In the genomic region with DNA sequence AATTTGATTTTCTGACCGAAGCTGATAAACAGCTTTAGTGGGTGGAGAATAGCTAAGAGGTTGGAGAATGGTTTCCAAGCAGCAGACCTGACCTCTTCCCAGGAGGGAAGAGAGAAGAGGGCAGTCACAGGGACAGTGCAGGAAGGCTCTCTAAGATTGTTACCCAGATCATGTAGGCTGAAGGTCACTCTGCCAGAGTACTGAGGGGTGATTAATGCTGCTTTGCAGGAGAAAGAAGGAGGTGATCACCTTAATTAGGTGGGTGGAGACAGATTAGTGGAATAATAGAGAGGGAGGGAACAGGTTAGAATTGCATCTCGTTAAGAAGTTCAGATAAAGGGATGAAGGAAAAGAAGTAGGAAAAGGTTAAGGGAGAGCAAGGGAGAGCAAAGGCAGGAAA, we compare ENCODE assay signal across 19 cellular contexts.
DNase-seq lines count a peak whose midpoint lies in the region; ATAC-seq and TF ChIP-seq lines count a peak whose summit lies in the region.
"Had no signal": no experiment of that assay in that cellular context is flagged by ENCODE, and none has a peak within 500 bp of the region (broad histone marks: within the 10 kb centered on the region; RNA-seq: fewer than 3 reads in every experiment).

No MANE protein-coding gene starts in this region.

- H3K4me2 ChIP-seq in trophoblast cell (ENCODE audit: low read length): no peak overlapping the region
- H3K4me2 ChIP-seq: KMS-11 had no signal

- no peak overlapping the region for H2BK12ac ChIP-seq in trophoblast cell (ENCODE audit: low read length)

- no peaks in the 10 kb centered on the region for H3K36me3 ChIP-seq in WERI-Rb-1
- no peaks in the 10 kb centered on the region for H3K36me3 ChIP-seq in psoas muscle (ENCODE audit: insufficient read depth in 1 of 2, low read depth in 1 of 2)
- H3K36me3 ChIP-seq in trophoblast cell (ENCODE audit: control insufficient read depth in 1 of 2, insufficient read depth in 2 of 2, low read length in 2 of 2): no peaks in the 10 kb centered on the region
- H3K36me3 ChIP-seq: MG63, Peyer's patch had no signal

- H3K27ac ChIP-seq in WERI-Rb-1: no peak overlapping the region
- peak overlapping the region; percentile 56 for H3K27ac ChIP-seq in psoas muscle
- no peak overlapping the region for H3K27ac ChIP-seq in trophoblast cell (ENCODE audit: low read depth, low read length)
- H3K27ac ChIP-seq: GM23248, KMS-11, Peyer's patch had no signal

- no peak overlapping the region for H4K91ac ChIP-seq in trophoblast cell (ENCODE audit: low read depth, low read length)

- no peak overlapping the region for H3K9ac ChIP-seq in trophoblast cell (ENCODE audit: low read length)
- H3K9ac ChIP-seq: GM23248, KMS-11 had no signal

- no peak overlapping the region for H2AK5ac ChIP-seq in trophoblast cell (ENCODE audit: low read length)

- H3K79me1 ChIP-seq in trophoblast cell (ENCODE audit: low read length): no peaks in the 10 kb centered on the region

- TF ChIP-seq CTCF in WERI-Rb-1 (IDR thresholded peaks at IDR 0.05; ENCODE audit: low read depth, low read length): no peak
- TF ChIP-seq CTCF in psoas muscle (IDR thresholded peaks at IDR 0.05): no peak

- H3K14ac ChIP-seq in trophoblast cell (ENCODE audit: low read length): no peak overlapping the region

- no peak overlapping the region for H3K4ac ChIP-seq in trophoblast cell (ENCODE audit: low read depth, low read length)

- DNase-seq in M059J (ENCODE audit: low read depth) (peak; percentile 1), WERI-Rb-1 (peak; percentile 28), iPS-NIHi7 (ENCODE audit: extremely low spot score) (peak; percentile 38), psoas muscle (no peak), superior temporal gyrus (ENCODE audit: extremely low spot score) (no peak), OCI-M2 (lab: John Stamatoyannopoulos, UW; ENCODE audit: unreplicated experiment) (no peak), trophoblast cell (no peak)
- DNase-seq: CD8-positive, alpha-beta T cell; DMS79 treated with DMSO at 0.1 percent for 48 hours; GF-D8; NCI-H1092 treated with DMSO at 0.1 percent for 48 hours; NCI-H1930; NCI-H526; Peyer's patch; SHP77 had no signal

- H2AFZ ChIP-seq in trophoblast cell (ENCODE audit: insufficient read depth, low read length, poor library complexity): no peak overlapping the region
- H2AFZ ChIP-seq: GM23248 had no signal

- no peak overlapping the region for H2BK5ac ChIP-seq in trophoblast cell (ENCODE audit: low read depth, low read length, poor library complexity)

- H3K79me2 ChIP-seq in trophoblast cell (ENCODE audit: control insufficient read depth, insufficient read depth, low read length, poor library complexity): no peaks in the 10 kb centered on the region

- WGBS in psoas muscle, 3 donors: 44 to 52% (median 50%) methylated on average over 2 of the region's 2 CpGs
- no CpG with 5 or more reads among the region's 2 CpGs for WGBS in trophoblast cell (ENCODE audit: extremely low coverage, insufficient coverage, insufficient read length)

- peaks cover 25% of the 10 kb centered on the region for H3K4me1 ChIP-seq in psoas muscle
- H3K4me1 ChIP-seq in trophoblast cell (ENCODE audit: control insufficient read depth in 1 of 2, insufficient read depth in 2 of 2, low read length in 2 of 2): no peaks in the 10 kb centered on the region
- H3K4me1 ChIP-seq: Peyer's patch had no signal

- intact Hi-C loops in psoas muscle (cut with DNase I): no loop called here

- no peak overlapping the region for H3K23ac ChIP-seq in trophoblast cell (ENCODE audit: low read length)

- H3K4me3 ChIP-seq in WERI-Rb-1 (ENCODE audit: low read depth, low read length): no peak overlapping the region
- H3K4me3 ChIP-seq in psoas muscle: no peak overlapping the region
- no peak overlapping the region for H3K4me3 ChIP-seq in trophoblast cell (ENCODE audit: low read depth, low read length)
- H3K4me3 ChIP-seq: GM23248, MG63, Peyer's patch had no signal

- ATAC-seq in psoas muscle: peak in 3 of 4 donors; percentile 41 to 59 (median 48)
- ATAC-seq: CD8-positive, alpha-beta T cell; HepG2 had no signal

- H4K8ac ChIP-seq in trophoblast cell (ENCODE audit: low read depth, low read length): no peak overlapping the region

- peaks cover 3% of the 10 kb centered on the region for H3K27me3 ChIP-seq in WERI-Rb-1 (ENCODE audit: insufficient read depth, low read depth, severe bottlenecking)
- no peaks in the 10 kb centered on the region for H3K27me3 ChIP-seq in psoas muscle (ENCODE audit: insufficient read depth in 3 of 3, low read length in 2 of 3)
- H3K27me3 ChIP-seq in trophoblast cell (ENCODE audit: insufficient read depth, low read length): no peaks in the 10 kb centered on the region
- H3K27me3 ChIP-seq: MG63, Peyer's patch had no signal

- H3K18ac ChIP-seq in trophoblast cell (ENCODE audit: low read length): no peak overlapping the region

- no peaks in the 10 kb centered on the region for H3K9me3 ChIP-seq in WERI-Rb-1 (ENCODE audit: severe bottlenecking)
- no peaks in the 10 kb centered on the region for H3K9me3 ChIP-seq in psoas muscle
- H3K9me3 ChIP-seq in trophoblast cell (ENCODE audit: insufficient read depth, low read depth, low read length): no peaks in the 10 kb centered on the region
- H3K9me3 ChIP-seq: MG63, Peyer's patch had no signal

- no peak overlapping the region for H4K12ac ChIP-seq in trophoblast cell (ENCODE audit: low read depth, low read length)

- H2BK120ac ChIP-seq in trophoblast cell (ENCODE audit: insufficient read depth, low read length, poor library complexity): no peak overlapping the region

Comparison
In these comparisons a context has a peak if more than half of its experiments do, and no peak if none do; other contexts are left out.
1. DNase-seq: peak in M059J (single experiment), WERI-Rb-1 (single experiment) and iPS-NIHi7 (single experiment); none in psoas muscle (0 of 2), superior temporal gyrus (single experiment), OCI-M2 (single experiment) and trophoblast cell (0 of 2).